1 cellular context compared by ENCODE assay signal in genomic region chr2:189297446-189297845, GRCh38.
TF ChIP-seq lines count a peak whose summit lies in the region.

No MANE protein-coding gene starts in this region.

TF ChIP-seq in IMR-90, 13 proteins besides CTCF, POLR2A, EP300 and RAD21:
- TF ChIP-seq USF2 (IDR thresholded peaks at IDR 0.05; ENCODE audit: low read depth, low read length) (no peak), RFX5 (IDR thresholded peaks at IDR 0.05; ENCODE audit: low read depth, low read length) (no peak), BHLHE40 (IDR thresholded peaks at IDR 0.05; ENCODE audit: low read depth, low read length) (no peak), RCOR1 (IDR thresholded peaks at IDR 0.05; ENCODE audit: insufficient replicate concordance, low read length) (no peak), CHD1 (IDR thresholded peaks at IDR 0.05; ENCODE audit: low read depth, low read length) (no peak), MAFK (IDR thresholded peaks at IDR 0.05; ENCODE audit: low read depth, low read length) (no peak), MXI1 (IDR thresholded peaks at IDR 0.05; ENCODE audit: borderline replicate concordance, low read depth, low read length) (no peak), NFE2L2 (IDR thresholded peaks at IDR 0.05; ENCODE audit: low read depth, low read length) (no peak), MAZ (IDR thresholded peaks at IDR 0.05; ENCODE audit: borderline replicate concordance, low read depth, low read length) (no peak), CEBPB (IDR thresholded peaks at IDR 0.05; ENCODE audit: low read depth, low read length) (no peak), FOS (IDR thresholded peaks at IDR 0.05; ENCODE audit: low read depth, low read length) (no peak), SMC3 (IDR thresholded peaks at IDR 0.05; ENCODE audit: low read depth, low read length) (no peak), ELK1 (IDR thresholded peaks at IDR 0.05; ENCODE audit: borderline replicate concordance, low read depth, low read length) (no peak)
TF ChIP-seq in IMR-90: peak in this region for 0.
